ENCODE assay signal across 7 cellular contexts in genomic region chr6:167288712-167289225, GRCh38. TPM values are rescaled to one million over a fixed set of nuclear protein-coding genes. Genes with fewer than 3 reads are reported as not detected.
DNase-seq lines count a peak whose midpoint lies in the region; ATAC-seq, FAIRE-seq and TF ChIP-seq lines count a peak whose summit lies in the region.
"Not testable (repeated sequence)": the region's sequence is repeated elsewhere in the genome, so short reads cannot be mapped to it uniquely, and the experiment has no call there.

No MANE protein-coding gene starts in this region.

- not testable (repeated sequence) for H3K9me3 ChIP-seq in adipocyte (ENCODE audit: control insufficient read depth, low read length)

- not testable (repeated sequence) for TF ChIP-seq POLR2A in GM12892 (IDR thresholded peaks at IDR 0.05; ENCODE audit: low read depth, low read length)

- H3K27me3 ChIP-seq in adipocyte (replicated peaks; ENCODE audit: control insufficient read depth, insufficient read depth, low read length), result peaks cover 20% of the 10 kb centered on the region

- FAIRE-seq in GM12892 (lab: Jason Lieb, UNC), result peak; percentile 98

- not testable (repeated sequence) for H3K36me3 ChIP-seq in adipocyte (ENCODE audit: control insufficient read depth, insufficient read depth, low read length, severe bottlenecking)

- not testable (repeated sequence) for DNase-seq in GM12892 (ENCODE audit: insufficient read length); Right ventricle myocardium superior
- DNase-seq in M059J (ENCODE audit: low read depth) (peak; percentile 7), RPMI8226 (peak; percentile 30), adipocyte (ENCODE audit: low read depth) (peak; percentile 10), non-pigmented ciliary epithelial cell (ENCODE audit: low read depth) (peak; percentile 1)

- H3K4me3 ChIP-seq in adipocyte (ENCODE audit: low read length), result not testable (repeated sequence)

- not testable (repeated sequence) for H3K9ac ChIP-seq in adipocyte (ENCODE audit: low read length)

- H3K4me1 ChIP-seq in adipocyte (ENCODE audit: control insufficient read depth, insufficient read depth, low read length), result not testable (repeated sequence)

- intact Hi-C loops in Right ventricle myocardium superior (cut with DNase I), result not testable (repeated sequence)

- ATAC-seq in HG02623 (IDR thresholded peaks at IDR 0.05; ENCODE audit: unreplicated experiment), result peak; percentile 69
- peak; percentile 85 for ATAC-seq in Right ventricle myocardium superior (ENCODE audit: poor library complexity)

RNA-seq across cellular contexts. Expression of gene UNC93A, which starts 2.3 kb away (rescaled TPM):
- not detected for polyA plus RNA-seq in GM12892 (2012; ENCODE audit: missing spikeins)
- total RNA-seq in M059J (2014; rRNA removed; shearing (Covaris generic)), result not detected in 2 replicates
- total RNA-seq in Right ventricle myocardium superior, result not detected

RNA-seq across cellular contexts. Expression of gene TTLL2, which starts 36.1 kb away (rescaled TPM):
- polyA plus RNA-seq in GM12892 (2012; ENCODE audit: missing spikeins), result not detected
- total RNA-seq in M059J (2014; rRNA removed; shearing (Covaris generic)), result not detected in 2 replicates
- total RNA-seq in Right ventricle myocardium superior, result not detected
